In the genomic region with DNA sequence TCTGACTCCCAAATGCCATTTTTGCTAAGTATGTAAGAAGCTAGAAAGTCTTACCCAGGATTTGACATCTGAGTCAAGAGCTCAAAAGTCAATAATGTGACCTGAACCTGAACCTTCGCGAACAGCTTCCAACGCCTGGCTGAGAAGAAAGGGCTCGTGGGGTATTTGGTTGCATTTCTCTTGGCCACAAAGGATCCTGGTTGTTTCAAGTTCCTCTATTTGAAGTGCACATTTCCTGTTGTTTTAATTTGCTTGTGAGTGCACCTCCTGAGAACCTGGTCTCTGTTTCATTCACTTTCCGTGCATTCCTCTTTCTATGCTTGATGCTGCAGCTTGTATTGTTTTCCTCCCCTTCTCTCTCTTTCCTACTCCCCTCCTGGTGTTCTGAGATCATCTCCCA, we compare ENCODE assay signal across 11 cellular contexts.
DNase-seq lines count a peak whose midpoint lies in the region; ATAC-seq and TF ChIP-seq lines count a peak whose summit lies in the region.
"Had no signal": no experiment of that assay in that cellular context is flagged by ENCODE, and none has a peak within 500 bp of the region (broad histone marks: within the 10 kb centered on the region; RNA-seq: fewer than 3 reads in every experiment).

No MANE protein-coding gene starts in this region.

- CTCF ChIA-PET in WTC11 (lab: Charles Lee): interaction anchor here (1.0 to 1.9 kb wide), 7 partner anchors 32 to 314 kb away, joined by 3 to 6 read pairs (median 4); no protein-coding TSS in a partner anchor

- no peak overlapping the region for H3K27ac Mint-ChIP-seq in WTC11
- H3K27ac Mint-ChIP-seq in immature natural killer cell: no peak overlapping the region
- H3K27ac Mint-ChIP-seq: dendritic cell treated with granulocyte-macrophage colony-stimulating factor and Interleukin-4, amounts not matched to agents 40 ng/mL and 50 ng/mL, for 4 days had no signal

- no peaks in the 10 kb centered on the region for H3K36me3 ChIP-seq in GM06990 (ENCODE audit: control insufficient read depth, insufficient read depth, low read length)

- no peak overlapping the region for H3K4me3 ChIP-seq in GM06990 (replicated peaks; ENCODE audit: low read depth, low read length)
- H3K4me3 ChIP-seq: lung had no signal

- POLR2A ChIA-PET in WTC11 (lab: Charles Lee): no interaction called here

- H3K27me3 Mint-ChIP-seq in WTC11 (ENCODE audit: low read depth) (peaks cover 37% of the 10 kb centered on the region), immature natural killer cell (ENCODE audit: low read depth in 3 of 3) (peaks cover 0 to 3% (median 1%) of the 10 kb centered on the region in 3 donors)

- ATAC-seq in GM21390 (IDR thresholded peaks at IDR 0.05; ENCODE audit: unreplicated experiment) (peak; percentile 93), HG03520 (IDR thresholded peaks at IDR 0.05; ENCODE audit: unreplicated experiment) (peak; percentile 56), WTC11 (peak; percentile 24; the same call in 1 of the 2 replicates), Right ventricle myocardium inferior (no peak)

- H3K27me3 ChIP-seq in GM06990 (replicated peaks; ENCODE audit: control insufficient read depth, insufficient read depth, low read length): no peaks in the 10 kb centered on the region; the same call in none of the 2 replicates

- no peak overlapping the region for H3K4me3 Mint-ChIP-seq in WTC11
- H3K4me3 Mint-ChIP-seq in immature natural killer cell: no peak overlapping the region
- H3K4me3 Mint-ChIP-seq: dendritic cell treated with granulocyte-macrophage colony-stimulating factor and Interleukin-4, amounts not matched to agents 40 ng/mL and 50 ng/mL, for 4 days had no signal

- H3K4me1 Mint-ChIP-seq in WTC11 (peaks cover 12% of the 10 kb centered on the region), immature natural killer cell (no peaks in the 10 kb centered on the region)

- H3K36me3 Mint-ChIP-seq in WTC11 (no peaks in the 10 kb centered on the region), immature natural killer cell (no peaks in the 10 kb centered on the region)

- no peaks in the 10 kb centered on the region for H3K9me3 Mint-ChIP-seq in WTC11
- peaks cover 0 to 11% (median 3%) of the 10 kb centered on the region in 6 donors for H3K9me3 Mint-ChIP-seq in immature natural killer cell
- H3K9me3 Mint-ChIP-seq: dendritic cell treated with granulocyte-macrophage colony-stimulating factor and Interleukin-4, amounts not matched to agents 40 ng/mL and 50 ng/mL, for 4 days had no signal

- intact Hi-C loops in Right ventricle myocardium inferior (cut with DNase I): no loop called here

- DNase-seq in GM06990 (ENCODE audit: extremely low read depth, insufficient read length) (peak; percentile 13), WTC11 (ENCODE audit: low spot score) (no peak), Right ventricle myocardium inferior (ENCODE audit: missing footprints) (no peak), immature natural killer cell (no peak), GOT3 (lab: John Stamatoyannopoulos, UW) (no peak)
- no peak for DNase-seq in activated CD4-positive, alpha-beta T cell treated with anti-CD3 and anti-CD28 coated beads, Interleukin-2, amount 50 U/mL, for 1 hour
- DNase-seq: IMR-90 had no signal

- TF ChIP-seq CTCF in GM06990 (IDR thresholded peaks at IDR 0.05; ENCODE audit: insufficient read depth, low read length, poor library complexity, severe bottlenecking): no peak
- TF ChIP-seq CTCF in WTC11 (IDR thresholded peaks at IDR 0.05): no peak

TF ChIP-seq in WTC11, 78 proteins besides CTCF, POLR2A, EP300 and RAD21:
- no peak for TF ChIP-seq NR1H2 (CRISPR knock-in tag; IDR thresholded peaks at IDR 0.05)
- TF ChIP-seq, protein P1, sequence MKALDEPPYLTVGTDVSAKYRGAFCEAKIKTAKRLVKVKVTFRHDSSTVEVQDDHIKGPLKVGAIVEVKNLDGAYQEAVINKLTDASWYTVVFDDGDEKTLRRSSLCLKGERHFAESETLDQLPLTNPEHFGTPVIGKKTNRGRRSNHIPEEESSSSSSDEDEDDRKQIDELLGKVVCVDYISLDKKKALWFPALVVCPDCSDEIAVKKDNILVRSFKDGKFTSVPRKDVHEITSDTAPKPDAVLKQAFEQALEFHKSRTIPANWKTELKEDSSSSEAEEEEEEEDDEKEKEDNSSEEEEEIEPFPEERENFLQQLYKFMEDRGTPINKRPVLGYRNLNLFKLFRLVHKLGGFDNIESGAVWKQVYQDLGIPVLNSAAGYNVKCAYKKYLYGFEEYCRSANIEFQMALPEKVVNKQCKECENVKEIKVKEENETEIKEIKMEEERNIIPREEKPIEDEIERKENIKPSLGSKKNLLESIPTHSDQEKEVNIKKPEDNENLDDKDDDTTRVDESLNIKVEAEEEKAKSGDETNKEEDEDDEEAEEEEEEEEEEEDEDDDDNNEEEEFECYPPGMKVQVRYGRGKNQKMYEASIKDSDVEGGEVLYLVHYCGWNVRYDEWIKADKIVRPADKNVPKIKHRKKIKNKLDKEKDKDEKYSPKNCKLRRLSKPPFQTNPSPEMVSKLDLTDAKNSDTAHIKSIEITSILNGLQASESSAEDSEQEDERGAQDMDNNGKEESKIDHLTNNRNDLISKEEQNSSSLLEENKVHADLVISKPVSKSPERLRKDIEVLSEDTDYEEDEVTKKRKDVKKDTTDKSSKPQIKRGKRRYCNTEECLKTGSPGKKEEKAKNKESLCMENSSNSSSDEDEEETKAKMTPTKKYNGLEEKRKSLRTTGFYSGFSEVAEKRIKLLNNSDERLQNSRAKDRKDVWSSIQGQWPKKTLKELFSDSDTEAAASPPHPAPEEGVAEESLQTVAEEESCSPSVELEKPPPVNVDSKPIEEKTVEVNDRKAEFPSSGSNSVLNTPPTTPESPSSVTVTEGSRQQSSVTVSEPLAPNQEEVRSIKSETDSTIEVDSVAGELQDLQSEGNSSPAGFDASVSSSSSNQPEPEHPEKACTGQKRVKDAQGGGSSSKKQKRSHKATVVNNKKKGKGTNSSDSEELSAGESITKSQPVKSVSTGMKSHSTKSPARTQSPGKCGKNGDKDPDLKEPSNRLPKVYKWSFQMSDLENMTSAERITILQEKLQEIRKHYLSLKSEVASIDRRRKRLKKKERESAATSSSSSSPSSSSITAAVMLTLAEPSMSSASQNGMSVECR (CRISPR knock-in tag; IDR thresholded peaks at IDR 0.05; ENCODE audit: borderline replicate concordance): no peak
- TF ChIP-seq, protein P2, sequence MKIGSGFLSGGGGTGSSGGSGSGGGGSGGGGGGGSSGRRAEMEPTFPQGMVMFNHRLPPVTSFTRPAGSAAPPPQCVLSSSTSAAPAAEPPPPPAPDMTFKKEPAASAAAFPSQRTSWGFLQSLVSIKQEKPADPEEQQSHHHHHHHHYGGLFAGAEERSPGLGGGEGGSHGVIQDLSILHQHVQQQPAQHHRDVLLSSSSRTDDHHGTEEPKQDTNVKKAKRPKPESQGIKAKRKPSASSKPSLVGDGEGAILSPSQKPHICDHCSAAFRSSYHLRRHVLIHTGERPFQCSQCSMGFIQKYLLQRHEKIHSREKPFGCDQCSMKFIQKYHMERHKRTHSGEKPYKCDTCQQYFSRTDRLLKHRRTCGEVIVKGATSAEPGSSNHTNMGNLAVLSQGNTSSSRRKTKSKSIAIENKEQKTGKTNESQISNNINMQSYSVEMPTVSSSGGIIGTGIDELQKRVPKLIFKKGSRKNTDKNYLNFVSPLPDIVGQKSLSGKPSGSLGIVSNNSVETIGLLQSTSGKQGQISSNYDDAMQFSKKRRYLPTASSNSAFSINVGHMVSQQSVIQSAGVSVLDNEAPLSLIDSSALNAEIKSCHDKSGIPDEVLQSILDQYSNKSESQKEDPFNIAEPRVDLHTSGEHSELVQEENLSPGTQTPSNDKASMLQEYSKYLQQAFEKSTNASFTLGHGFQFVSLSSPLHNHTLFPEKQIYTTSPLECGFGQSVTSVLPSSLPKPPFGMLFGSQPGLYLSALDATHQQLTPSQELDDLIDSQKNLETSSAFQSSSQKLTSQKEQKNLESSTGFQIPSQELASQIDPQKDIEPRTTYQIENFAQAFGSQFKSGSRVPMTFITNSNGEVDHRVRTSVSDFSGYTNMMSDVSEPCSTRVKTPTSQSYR (CRISPR knock-in tag; IDR thresholded peaks at IDR 0.05): no peak
- TF ChIP-seq KAT7 (CRISPR knock-in tag; IDR thresholded peaks at IDR 0.05; ENCODE audit: borderline replicate concordance): no peak
